In the genomic region with DNA sequence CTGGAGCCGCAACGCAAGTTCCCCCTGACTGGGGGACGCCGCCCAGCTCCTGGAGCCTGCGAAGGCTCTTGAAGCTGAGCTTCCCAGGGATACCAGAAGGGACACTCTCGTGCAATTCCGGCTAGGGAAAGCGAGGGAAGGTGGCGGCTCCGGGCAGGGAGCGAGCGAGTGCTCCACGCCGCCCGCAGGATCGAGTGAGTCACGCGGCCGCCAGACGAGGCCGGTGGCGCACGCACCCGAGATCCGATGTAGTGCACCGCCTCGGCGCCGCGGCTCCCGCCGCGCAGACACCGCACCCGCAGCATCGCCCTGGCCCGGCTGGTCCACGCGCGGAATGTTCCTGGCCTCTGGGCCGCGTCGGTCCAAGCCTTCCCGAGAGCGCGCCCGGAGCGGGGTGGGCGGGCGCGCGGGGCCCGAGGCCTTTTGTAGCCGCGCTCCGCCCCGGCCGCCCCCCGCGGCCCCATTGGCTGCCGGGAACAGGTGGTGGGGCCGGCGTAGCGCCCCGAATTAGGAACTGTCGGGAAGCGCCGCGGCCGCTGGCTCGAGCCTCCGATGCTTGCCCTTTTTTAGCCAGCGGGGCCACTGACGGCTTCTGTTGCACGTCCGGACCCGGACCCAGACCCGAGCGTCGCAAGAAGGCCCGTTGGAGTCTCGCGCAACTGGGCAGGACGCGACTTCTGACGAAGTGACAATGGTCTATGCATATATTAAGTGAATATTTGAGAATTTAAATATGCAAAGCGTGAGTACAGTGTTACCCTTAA, we compare ENCODE assay signal across 9 cellular contexts. TPM values are rescaled to one million over a fixed set of nuclear protein-coding genes. Genes with fewer than 3 reads are reported as not detected.
DNase-seq lines count a peak whose midpoint lies in the region; ATAC-seq and TF ChIP-seq lines count a peak whose summit lies in the region.
"Had no signal": no experiment of that assay in that cellular context is flagged by ENCODE, and none has a peak within 500 bp of the region (broad histone marks: within the 10 kb centered on the region; RNA-seq: fewer than 3 reads in every experiment).

GATM (minus strand) TSS at position 396 of the 764 bp plus-strand sequence; CDS start at position 305, 91 bp downstream.

- no peaks in the 10 kb centered on the region for H3K36me3 ChIP-seq in Panc1 (ENCODE audit: control insufficient read depth, insufficient read depth, low read length)
- H3K36me3 ChIP-seq in upper lobe of right lung = no peaks in the 10 kb centered on the region

- no TSS peak for BruUV-seq in Panc1 (replicated peaks; lab: Mats Ljungman, UMichigan)

- DNase-seq in COR-L47 (lab: John Stamatoyannopoulos, UW) = peak; percentile 77
- peak; percentile 60 for DNase-seq in GM19240 (ENCODE audit: insufficient read length, low spot score)
- no peak for DNase-seq in Panc1 (ENCODE audit: low read depth, low spot score)
- peak in 1 of 2 donors; percentile 50 for DNase-seq in activated naive CD4-positive, alpha-beta T cell treated with anti-CD3 and anti-CD28 coated beads, Interleukin-2, amount 50 U/mL, for 72 hours (ENCODE audit: low spot score in 2 of 2)
- DNase-seq in head of caudate nucleus = peak; percentile 66 to 95 (median 90)
- peak; percentile 83 for DNase-seq in occipital lobe (lab: John Stamatoyannopoulos, UW)
- peak; percentile 83 for DNase-seq in upper lobe of right lung

- H3K27me3 ChIP-seq in Panc1 (ENCODE audit: control insufficient read depth, insufficient read depth, low read length) = peaks cover 31% of the 10 kb centered on the region
- peaks cover 41% of the 10 kb centered on the region for H3K27me3 ChIP-seq in upper lobe of right lung

- peak; percentile 78 for ATAC-seq in HG03378 (IDR thresholded peaks at IDR 0.05; ENCODE audit: unreplicated experiment)
- peak; percentile 98 for ATAC-seq in Panc1
- ATAC-seq in activated naive CD4-positive, alpha-beta T cell treated with anti-CD3 and anti-CD28 coated beads, Interleukin-2, amount 50 U/mL, for 72 hours = peak; percentile 87 to 90
- ATAC-seq in upper lobe of right lung = peak; percentile 94

- H3K9me3 Mint-ChIP-seq in activated naive CD4-positive, alpha-beta T cell treated with anti-CD3 and anti-CD28 coated beads, Interleukin-2, amount 50 U/mL, for 72 hours = no peaks in the 10 kb centered on the region

- CTCF ChIA-PET in Panc1 (lab: Charles Lee) = interaction anchor here (0.6 to 0.8 kb wide), 2 partner anchors 9 to 234 kb away, joined by 3 to 4 read pairs; no protein-coding TSS in a partner anchor

- H3K4me1 ChIP-seq in Panc1 (ENCODE audit: control insufficient read depth, insufficient read depth, low read length) (no peaks in the 10 kb centered on the region; the same call in 1 of the 2 replicates), upper lobe of right lung (peaks cover 12% of the 10 kb centered on the region)

- H3K9me3 ChIP-seq in Panc1 (ENCODE audit: control insufficient read depth, insufficient read depth, low read depth, low read length) (no peaks in the 10 kb centered on the region), upper lobe of right lung (no peaks in the 10 kb centered on the region)

- TF ChIP-seq CTCF in Panc1 (IDR thresholded peaks at IDR 0.05) (peak; percentile 75), upper lobe of right lung (IDR thresholded peaks at IDR 0.05) (peak; percentile 47)

- intact Hi-C loops in Panc1 (cut with micrococcal nuclease; ENCODE audit: unreplicated experiment) = no loop called here
- intact Hi-C loops in head of caudate nucleus (cut with DNase I) = no loop called here
- intact Hi-C loops in upper lobe of right lung (cut with DNase I) = no loop called here

- H3K27ac ChIP-seq in Panc1 (ENCODE audit: low read length) = no peak within 1 kb of the TSS
- peak within 1 kb of the TSS; percentile 55 for H3K27ac ChIP-seq in upper lobe of right lung
- H3K27ac ChIP-seq: epithelial cell of prostate had no signal

- peaks cover 0 to 4% of the 10 kb centered on the region in 2 donors for H3K36me3 Mint-ChIP-seq in activated naive CD4-positive, alpha-beta T cell treated with anti-CD3 and anti-CD28 coated beads, Interleukin-2, amount 50 U/mL, for 72 hours

- H3K4me3 ChIP-seq in Panc1 (ENCODE audit: low read depth in 2 of 2, low read length in 2 of 2) (peak within 1 kb of the TSS; percentile 55 to 66), upper lobe of right lung (peak within 1 kb of the TSS; percentile 61)

- no peak within 1 kb of the TSS for H3K27ac Mint-ChIP-seq in activated naive CD4-positive, alpha-beta T cell treated with anti-CD3 and anti-CD28 coated beads, Interleukin-2, amount 50 U/mL, for 72 hours

- POLR2A ChIA-PET in Panc1 (lab: Charles Lee) = no interaction called here

- in situ Hi-C loops in Panc1 (cut with HindIII; ENCODE audit: low pct_unique_long_range_greater_than_20kb, low sequenced_read_pairs) = no loop called here

RNA-seq across cellular contexts. Expression of gene GATM, which starts in this region (rescaled TPM):
- total RNA-seq in Panc1 (2021; ENCODE audit: unreplicated experiment) (7.6 TPM), occipital lobe (150 TPM), upper lobe of right lung (7.2 TPM)
- 4.4 TPM for polyA plus RNA-seq in Panc1 (2012; ENCODE audit: insufficient read length)
- 1 to 10 TPM; 1.4 to 3.7 TPM for total RNA-seq in activated naive CD4-positive, alpha-beta T cell treated with anti-CD3 and anti-CD28 coated beads, Interleukin-2, amount 50 U/mL, for 72 hours

Comparison
In these comparisons a context has a peak if more than half of its experiments do, and no peak if none do; other contexts are left out.
1. RNA of gene GATM (total RNA-seq): 150 TPM in occipital lobe (single experiment); 7.6 TPM in Panc1 (single experiment), 7.2 TPM in upper lobe of right lung (single experiment) and 1.4 to 3.7 TPM in activated naive CD4-positive, alpha-beta T cell treated with anti-CD3 and anti-CD28 coated beads, Interleukin-2, amount 50 U/mL, for 72 hours; every median in the first group is over 10 times any median in the second.
2. Peak in every context shown above with its lines, with median percentiles within 50 percentile points of each other: ATAC-seq.